Comparison of ENCODE assay signal across 1 cellular context in genomic region chr1:178064191-178064821, GRCh38.
TF ChIP-seq lines count a peak whose summit lies in the region.

No MANE protein-coding gene starts in this region.

TF ChIP-seq in HepG2, 621 proteins besides CTCF, POLR2A, EP300 and RAD21 (continues in another document):
- TF ChIP-seq STAT5B (CRISPR knock-in tag; IDR thresholded peaks at IDR 0.05): no peak
- no peak for TF ChIP-seq SMAD9 (CRISPR knock-in tag; IDR thresholded peaks at IDR 0.05)
- peak; percentile 78 for TF ChIP-seq ZNF121 (CRISPR knock-in tag; IDR thresholded peaks at IDR 0.05)
- no peak for TF ChIP-seq BORCS8-MEF2B (CRISPR knock-in tag; IDR thresholded peaks at IDR 0.05)
- TF ChIP-seq, protein P1, sequence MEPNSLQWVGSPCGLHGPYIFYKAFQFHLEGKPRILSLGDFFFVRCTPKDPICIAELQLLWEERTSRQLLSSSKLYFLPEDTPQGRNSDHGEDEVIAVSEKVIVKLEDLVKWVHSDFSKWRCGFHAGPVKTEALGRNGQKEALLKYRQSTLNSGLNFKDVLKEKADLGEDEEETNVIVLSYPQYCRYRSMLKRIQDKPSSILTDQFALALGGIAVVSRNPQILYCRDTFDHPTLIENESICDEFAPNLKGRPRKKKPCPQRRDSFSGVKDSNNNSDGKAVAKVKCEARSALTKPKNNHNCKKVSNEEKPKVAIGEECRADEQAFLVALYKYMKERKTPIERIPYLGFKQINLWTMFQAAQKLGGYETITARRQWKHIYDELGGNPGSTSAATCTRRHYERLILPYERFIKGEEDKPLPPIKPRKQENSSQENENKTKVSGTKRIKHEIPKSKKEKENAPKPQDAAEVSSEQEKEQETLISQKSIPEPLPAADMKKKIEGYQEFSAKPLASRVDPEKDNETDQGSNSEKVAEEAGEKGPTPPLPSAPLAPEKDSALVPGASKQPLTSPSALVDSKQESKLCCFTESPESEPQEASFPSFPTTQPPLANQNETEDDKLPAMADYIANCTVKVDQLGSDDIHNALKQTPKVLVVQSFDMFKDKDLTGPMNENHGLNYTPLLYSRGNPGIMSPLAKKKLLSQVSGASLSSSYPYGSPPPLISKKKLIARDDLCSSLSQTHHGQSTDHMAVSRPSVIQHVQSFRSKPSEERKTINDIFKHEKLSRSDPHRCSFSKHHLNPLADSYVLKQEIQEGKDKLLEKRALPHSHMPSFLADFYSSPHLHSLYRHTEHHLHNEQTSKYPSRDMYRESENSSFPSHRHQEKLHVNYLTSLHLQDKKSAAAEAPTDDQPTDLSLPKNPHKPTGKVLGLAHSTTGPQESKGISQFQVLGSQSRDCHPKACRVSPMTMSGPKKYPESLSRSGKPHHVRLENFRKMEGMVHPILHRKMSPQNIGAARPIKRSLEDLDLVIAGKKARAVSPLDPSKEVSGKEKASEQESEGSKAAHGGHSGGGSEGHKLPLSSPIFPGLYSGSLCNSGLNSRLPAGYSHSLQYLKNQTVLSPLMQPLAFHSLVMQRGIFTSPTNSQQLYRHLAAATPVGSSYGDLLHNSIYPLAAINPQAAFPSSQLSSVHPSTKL (CRISPR knock-in tag; IDR thresholded peaks at IDR 0.05): peak; percentile 47
- TF ChIP-seq EZH2 (conservative IDR thresholded peaks at IDR 0.05; ENCODE audit: low read depth, low read length): no peak
- TF ChIP-seq CHD4 (IDR thresholded peaks at IDR 0.05; ENCODE audit: borderline replicate concordance, low read length): no peak
- TF ChIP-seq ARNTL (CRISPR knock-in tag; IDR thresholded peaks at IDR 0.05): no peak
- no peak for TF ChIP-seq SIX1 (CRISPR knock-in tag; IDR thresholded peaks at IDR 0.05; ENCODE audit: borderline replicate concordance)
- TF ChIP-seq FOXP1 (IDR thresholded peaks at IDR 0.05): no peak
- peak; percentile 72 for TF ChIP-seq FOXP1 (CRISPR knock-in tag; IDR thresholded peaks at IDR 0.05)
- TF ChIP-seq, protein P2, sequence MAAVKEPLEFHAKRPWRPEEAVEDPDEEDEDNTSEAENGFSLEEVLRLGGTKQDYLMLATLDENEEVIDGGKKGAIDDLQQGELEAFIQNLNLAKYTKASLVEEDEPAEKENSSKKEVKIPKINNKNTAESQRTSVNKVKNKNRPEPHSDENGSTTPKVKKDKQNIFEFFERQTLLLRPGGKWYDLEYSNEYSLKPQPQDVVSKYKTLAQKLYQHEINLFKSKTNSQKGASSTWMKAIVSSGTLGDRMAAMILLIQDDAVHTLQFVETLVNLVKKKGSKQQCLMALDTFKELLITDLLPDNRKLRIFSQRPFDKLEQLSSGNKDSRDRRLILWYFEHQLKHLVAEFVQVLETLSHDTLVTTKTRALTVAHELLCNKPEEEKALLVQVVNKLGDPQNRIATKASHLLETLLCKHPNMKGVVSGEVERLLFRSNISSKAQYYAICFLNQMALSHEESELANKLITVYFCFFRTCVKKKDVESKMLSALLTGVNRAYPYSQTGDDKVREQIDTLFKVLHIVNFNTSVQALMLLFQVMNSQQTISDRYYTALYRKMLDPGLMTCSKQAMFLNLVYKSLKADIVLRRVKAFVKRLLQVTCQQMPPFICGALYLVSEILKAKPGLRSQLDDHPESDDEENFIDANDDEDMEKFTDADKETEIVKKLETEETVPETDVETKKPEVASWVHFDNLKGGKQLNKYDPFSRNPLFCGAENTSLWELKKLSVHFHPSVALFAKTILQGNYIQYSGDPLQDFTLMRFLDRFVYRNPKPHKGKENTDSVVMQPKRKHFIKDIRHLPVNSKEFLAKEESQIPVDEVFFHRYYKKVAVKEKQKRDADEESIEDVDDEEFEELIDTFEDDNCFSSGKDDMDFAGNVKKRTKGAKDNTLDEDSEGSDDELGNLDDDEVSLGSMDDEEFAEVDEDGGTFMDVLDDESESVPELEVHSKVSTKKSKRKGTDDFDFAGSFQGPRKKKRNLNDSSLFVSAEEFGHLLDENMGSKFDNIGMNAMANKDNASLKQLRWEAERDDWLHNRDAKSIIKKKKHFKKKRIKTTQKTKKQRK (IDR thresholded peaks at IDR 0.05; ENCODE audit: low read length): no peak
- TF ChIP-seq HDAC1 (CRISPR knock-in tag; IDR thresholded peaks at IDR 0.05): 0 out of 2 replicates have a peak, but pooled peaks have one; percentile 37
- no peak for TF ChIP-seq ETV6 (CRISPR knock-in tag; conservative IDR thresholded peaks at IDR 0.05)
- no peak for TF ChIP-seq ZSCAN12 (CRISPR knock-in tag; IDR thresholded peaks at IDR 0.05)
- no peak for TF ChIP-seq ZFYVE20 (CRISPR knock-in tag; IDR thresholded peaks at IDR 0.05; ENCODE audit: borderline replicate concordance, low read depth)
- 0 out of 2 replicates have a peak, but pooled peaks have one; percentile 35 for TF ChIP-seq SALL1 (CRISPR knock-in tag; IDR thresholded peaks at IDR 0.05)
- TF ChIP-seq, protein P3, sequence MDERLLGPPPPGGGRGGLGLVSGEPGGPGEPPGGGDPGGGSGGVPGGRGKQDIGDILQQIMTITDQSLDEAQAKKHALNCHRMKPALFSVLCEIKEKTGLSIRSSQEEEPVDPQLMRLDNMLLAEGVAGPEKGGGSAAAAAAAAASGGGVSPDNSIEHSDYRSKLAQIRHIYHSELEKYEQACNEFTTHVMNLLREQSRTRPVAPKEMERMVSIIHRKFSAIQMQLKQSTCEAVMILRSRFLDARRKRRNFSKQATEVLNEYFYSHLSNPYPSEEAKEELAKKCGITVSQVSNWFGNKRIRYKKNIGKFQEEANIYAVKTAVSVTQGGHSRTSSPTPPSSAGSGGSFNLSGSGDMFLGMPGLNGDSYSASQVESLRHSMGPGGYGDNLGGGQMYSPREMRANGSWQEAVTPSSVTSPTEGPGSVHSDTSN (CRISPR knock-in tag; IDR thresholded peaks at IDR 0.05): no peak
- TF ChIP-seq PRDM15 (CRISPR knock-in tag; IDR thresholded peaks at IDR 0.05): no peak
- no peak for TF ChIP-seq RNF219 (CRISPR knock-in tag; IDR thresholded peaks at IDR 0.05)
- peak; percentile 44 for TF ChIP-seq TEAD3 (CRISPR knock-in tag; optimal IDR thresholded peaks at IDR 0.05; ENCODE audit: borderline replicate concordance)
- TF ChIP-seq HNF4A (CRISPR knock-in tag; IDR thresholded peaks at IDR 0.05): peak; percentile 64
- TF ChIP-seq ZNF75D (CRISPR knock-in tag; IDR thresholded peaks at IDR 0.05; ENCODE audit: borderline replicate concordance): no peak
- no peak for TF ChIP-seq ZNF879 (CRISPR knock-in tag; IDR thresholded peaks at IDR 0.05)
- no peak for TF ChIP-seq NFAT5 (CRISPR knock-in tag; IDR thresholded peaks at IDR 0.05)
- TF ChIP-seq ELF4 (CRISPR knock-in tag; IDR thresholded peaks at IDR 0.05; ENCODE audit: borderline replicate concordance): no peak
- TF ChIP-seq, protein P4, sequence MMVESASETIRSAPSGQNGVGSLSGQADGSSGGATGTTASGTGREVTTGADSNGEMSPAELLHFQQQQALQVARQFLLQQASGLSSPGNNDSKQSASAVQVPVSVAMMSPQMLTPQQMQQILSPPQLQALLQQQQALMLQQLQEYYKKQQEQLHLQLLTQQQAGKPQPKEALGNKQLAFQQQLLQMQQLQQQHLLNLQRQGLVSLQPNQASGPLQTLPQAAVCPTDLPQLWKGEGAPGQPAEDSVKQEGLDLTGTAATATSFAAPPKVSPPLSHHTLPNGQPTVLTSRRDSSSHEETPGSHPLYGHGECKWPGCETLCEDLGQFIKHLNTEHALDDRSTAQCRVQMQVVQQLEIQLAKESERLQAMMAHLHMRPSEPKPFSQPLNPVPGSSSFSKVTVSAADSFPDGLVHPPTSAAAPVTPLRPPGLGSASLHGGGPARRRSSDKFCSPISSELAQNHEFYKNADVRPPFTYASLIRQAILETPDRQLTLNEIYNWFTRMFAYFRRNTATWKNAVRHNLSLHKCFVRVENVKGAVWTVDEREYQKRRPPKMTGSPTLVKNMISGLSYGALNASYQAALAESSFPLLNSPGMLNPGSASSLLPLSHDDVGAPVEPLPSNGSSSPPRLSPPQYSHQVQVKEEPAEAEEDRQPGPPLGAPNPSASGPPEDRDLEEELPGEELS (CRISPR knock-in tag; IDR thresholded peaks at IDR 0.05): peak; percentile 33; the same call in 1 of the 2 replicates
- no peak for TF ChIP-seq SATB2 (CRISPR knock-in tag; IDR thresholded peaks at IDR 0.05)
- TF ChIP-seq ZFP82 (CRISPR knock-in tag; IDR thresholded peaks at IDR 0.05; ENCODE audit: borderline replicate concordance): no peak
- no peak for TF ChIP-seq ZFP37 (CRISPR knock-in tag; IDR thresholded peaks at IDR 0.05; ENCODE audit: borderline replicate concordance)
- TF ChIP-seq ZZZ3 (CRISPR knock-in tag; IDR thresholded peaks at IDR 0.05; ENCODE audit: borderline replicate concordance): no peak
- TF ChIP-seq HNF4G (IDR thresholded peaks at IDR 0.05; ENCODE audit: borderline replicate concordance, low read depth, low read length): no peak
- TF ChIP-seq HNF4G (CRISPR knock-in tag; IDR thresholded peaks at IDR 0.05; ENCODE audit: borderline replicate concordance, low read depth): no peak
- no peak for TF ChIP-seq ZNF276 (CRISPR knock-in tag; IDR thresholded peaks at IDR 0.05; ENCODE audit: low read depth)
- 0 out of 2 replicates have a peak, but pooled peaks have one; percentile 45 for TF ChIP-seq ZNF263 (CRISPR knock-in tag; IDR thresholded peaks at IDR 0.05)
